1 cellular context compared by ENCODE assay signal in genomic region chr6:143515766-143516355, GRCh38.
TF ChIP-seq lines count a peak whose summit lies in the region.

No MANE protein-coding gene starts in this region.

TF ChIP-seq in H1, 55 proteins besides CTCF, POLR2A, EP300 and RAD21 (continued from another document):
- TF ChIP-seq GTF2F1 (IDR thresholded peaks at IDR 0.05; ENCODE audit: borderline replicate concordance, low read depth, low read length) (no peak), NRF1 (IDR thresholded peaks at IDR 0.05; ENCODE audit: low read depth, low read length) (no peak), GABPA (IDR thresholded peaks at IDR 0.05; ENCODE audit: borderline replicate concordance, insufficient read depth, low read length) (no peak), SAP30 (IDR thresholded peaks at IDR 0.05; ENCODE audit: insufficient read depth, insufficient replicate concordance, low read length) (no peak), SIRT6 (IDR thresholded peaks at IDR 0.05; ENCODE audit: low read length) (no peak), ZNF274 (IDR thresholded peaks at IDR 0.05; ENCODE audit: borderline replicate concordance, extremely low read depth, low read length) (no peak), SP4 (IDR thresholded peaks at IDR 0.05; ENCODE audit: low read length) (no peak), CTBP2 (IDR thresholded peaks at IDR 0.05; ENCODE audit: borderline replicate concordance, insufficient read depth, insufficient read length, low read length) (no peak), CBX8 (IDR thresholded peaks at IDR 0.05; ENCODE audit: borderline replicate concordance, low read depth, low read length) (no peak), BACH1 (IDR thresholded peaks at IDR 0.05; ENCODE audit: low read length) (no peak), NANOG (IDR thresholded peaks at IDR 0.05; ENCODE audit: insufficient read depth, low read depth, low read length, poor library complexity, severe bottlenecking) (no peak), ASH2L (IDR thresholded peaks at IDR 0.05; ENCODE audit: low read length) (no peak), SIX5 (IDR thresholded peaks at IDR 0.05; ENCODE audit: low read depth, low read length) (no peak), EZH2 (IDR thresholded peaks at IDR 0.05; ENCODE audit: low read depth, low read length, severe bottlenecking) (no peak)
TF ChIP-seq in H1: peak in this region for 0.
